Comparison of ENCODE assay signal across 8 cellular contexts in genomic region chr2:143397886-143398614, GRCh38.
DNase-seq lines count a peak whose midpoint lies in the region; ATAC-seq and TF ChIP-seq lines count a peak whose summit lies in the region.

No MANE protein-coding gene starts in this region.

- no peak for TF ChIP-seq CTCF in foreskin fibroblast (IDR thresholded peaks at IDR 0.05; ENCODE audit: low read depth, low read length)

- peak overlapping the region in 1 of 2 donors; percentile 25 for H3K4me3 ChIP-seq in foreskin fibroblast (ENCODE audit: low read depth in 1 of 2, low read length in 2 of 2)

- ATAC-seq in GM21367 (IDR thresholded peaks at IDR 0.05; ENCODE audit: unreplicated experiment), result peak; percentile 75
- ATAC-seq in HG03575 (IDR thresholded peaks at IDR 0.05; ENCODE audit: extremely low read depth, insufficient number of reproducible peaks, low FRiP score, unreplicated experiment), result peak; percentile 74

- DNase-seq in Daoy (ENCODE audit: low read depth), result peak; percentile 19
- DNase-seq in foreskin fibroblast, result peak; percentile 21 to 63
- DNase-seq in activated gamma-delta T cell (lab: John Stamatoyannopoulos, UW), result no peak
- no peak for DNase-seq in cerebellar cortex (ENCODE audit: low spot score)
- DNase-seq in DMS153 treated with DMSO at 0.1 percent for 48 hours (lab: John Stamatoyannopoulos, UW; ENCODE audit: unreplicated experiment), result no peak
- DNase-seq in cerebellum (ENCODE audit: low spot score), result no peak

Comparison
In these comparisons a context has a peak if more than half of its experiments do, and no peak if none do; other contexts are left out.
1. DNase-seq: peak in Daoy (single experiment) and foreskin fibroblast (2 of 2); none in activated gamma-delta T cell (single experiment), cerebellar cortex (single experiment), DMS153 treated with DMSO at 0.1 percent for 48 hours (single experiment) and cerebellum (single experiment).